ENCODE assay signal across 8 cellular contexts in genomic region chr17:44124118-44124438, GRCh38. TPM values are rescaled to one million over a fixed set of nuclear protein-coding genes. Genes with fewer than 3 reads are reported as not detected.
DNase-seq lines count a peak whose midpoint lies in the region; ATAC-seq, FAIRE-seq and TF ChIP-seq lines count a peak whose summit lies in the region.

No MANE protein-coding gene starts in this region.

- peak overlapping the region; percentile 96 to 98 (median 97) for H3K4me3 Mint-ChIP-seq in naive B cell

- no peaks in the 10 kb centered on the region for H3K36me3 Mint-ChIP-seq in naive B cell

- H2AFZ ChIP-seq in ACC112 (ENCODE audit: low read length, unreplicated experiment) = peak overlapping the region; percentile 79

- ATAC-seq in naive B cell (ENCODE audit: low read depth in 2 of 2) = no peak
- no peak for ATAC-seq in HG03025 (IDR thresholded peaks at IDR 0.05; ENCODE audit: low FRiP score, unreplicated experiment)

- H3K27ac Mint-ChIP-seq in naive B cell = peak overlapping the region; percentile 92 to 99 (median 98)

- H3K27me3 ChIP-seq in ACC112 (ENCODE audit: insufficient read depth, low read length) = peaks cover 11% of the 10 kb centered on the region

- peak overlapping the region; percentile 84 for H3K4me3 ChIP-seq in ACC112 (ENCODE audit: low read depth, low read length)
- peak overlapping the region; percentile 73 for H3K4me3 ChIP-seq in Jurkat, Clone E6-1 (ENCODE audit: low read length)

- H3K27ac ChIP-seq in ACC112 (ENCODE audit: low read depth, low read length) (peak overlapping the region; percentile 89), cingulate gyrus (ENCODE audit: low read depth, low read length) (peak overlapping the region; percentile 95)

- peaks cover 8% of the 10 kb centered on the region for H3K4me1 ChIP-seq in ACC112 (ENCODE audit: control insufficient read depth, insufficient read depth, low read length, unreplicated experiment)

- FAIRE-seq in D721Med (lab: Jason Lieb, UNC) = no peak

- no peak for TF ChIP-seq CTCF in D721Med (IDR thresholded peaks at IDR 0.05; ENCODE audit: insufficient read depth, missing control alignments)

- in situ Hi-C loops in ACHN (cut with HindIII; ENCODE audit: low pct_ligation_motif_present, low pct_unique_long_range_greater_than_20kb, low sequenced_read_pairs) = no loop called here

- H3K27me3 Mint-ChIP-seq in naive B cell = no peaks in the 10 kb centered on the region

- H3K36me3 ChIP-seq in ACC112 (ENCODE audit: insufficient read depth, low read length) = no peaks in the 10 kb centered on the region

- H3K79me2 ChIP-seq in ACC112 (ENCODE audit: control insufficient read depth, insufficient read depth, low read length, unreplicated experiment) = no peaks in the 10 kb centered on the region

- H3K9me3 Mint-ChIP-seq in naive B cell = no peaks in the 10 kb centered on the region

- peaks cover 34 to 48% (median 40%) of the 10 kb centered on the region in 3 donors for H3K4me1 Mint-ChIP-seq in naive B cell

- no peak for DNase-seq in Jurkat, Clone E6-1 (ENCODE audit: low read depth, low spot score)
- DNase-seq in naive B cell (no peak), NAMALWA (ENCODE audit: low spot score) (no peak), ACHN (no peak), D721Med (ENCODE audit: insufficient read length, low spot score) (no peak)

RNA-seq across cellular contexts. Expression of gene HDAC5, which starts 0.6 kb away (rescaled TPM):
- polyA plus RNA-seq in Jurkat, Clone E6-1 (2012; ENCODE audit: insufficient read depth, insufficient read length) = 9.4 TPM
- 10 to 100 TPM; 27.5 to 79.5 (median 41.2) TPM for polyA plus RNA-seq in naive B cell (ENCODE audit: low read depth in 6 of 6)

RNA-seq across cellular contexts. Expression of gene HROB, which starts 17.7 kb away (rescaled TPM):
- polyA plus RNA-seq in Jurkat, Clone E6-1 (2012; ENCODE audit: insufficient read depth, insufficient read length) = 15.4 TPM
- 1 to 10 TPM in 3 of 6 donors, under 1 TPM in 2, not detected in 1; 0.63 to 1.4 (median 1.2) TPM for polyA plus RNA-seq in naive B cell (ENCODE audit: low read depth in 6 of 6)

RNA-seq across cellular contexts. Expression of gene ASB16, which starts 46.4 kb away (rescaled TPM):
- 3.0 TPM for polyA plus RNA-seq in Jurkat, Clone E6-1 (2012; ENCODE audit: insufficient read depth, insufficient read length)
- under 1 TPM in 4 of 6 donors, not detected in 2; 0.19 to 0.43 (median 0.31) TPM for polyA plus RNA-seq in naive B cell (ENCODE audit: low read depth in 6 of 6)

RNA-seq across cellular contexts. Expression of gene G6PC3, which starts 53.5 kb away (rescaled TPM):
- 27.1 TPM for polyA plus RNA-seq in Jurkat, Clone E6-1 (2012; ENCODE audit: insufficient read depth, insufficient read length)
- 10 to 100 TPM; 19.2 to 28.0 (median 24.6) TPM for polyA plus RNA-seq in naive B cell (ENCODE audit: low read depth in 6 of 6)

RNA-seq across cellular contexts. Expression of gene LSM12, which starts 57.6 kb away (rescaled TPM):
- polyA plus RNA-seq in Jurkat, Clone E6-1 (2012; ENCODE audit: insufficient read depth, insufficient read length) = 38.6 TPM
- 10 to 100 TPM; 48.1 to 99.0 (median 80.5) TPM for polyA plus RNA-seq in naive B cell (ENCODE audit: low read depth in 6 of 6)
